In the genomic region with DNA sequence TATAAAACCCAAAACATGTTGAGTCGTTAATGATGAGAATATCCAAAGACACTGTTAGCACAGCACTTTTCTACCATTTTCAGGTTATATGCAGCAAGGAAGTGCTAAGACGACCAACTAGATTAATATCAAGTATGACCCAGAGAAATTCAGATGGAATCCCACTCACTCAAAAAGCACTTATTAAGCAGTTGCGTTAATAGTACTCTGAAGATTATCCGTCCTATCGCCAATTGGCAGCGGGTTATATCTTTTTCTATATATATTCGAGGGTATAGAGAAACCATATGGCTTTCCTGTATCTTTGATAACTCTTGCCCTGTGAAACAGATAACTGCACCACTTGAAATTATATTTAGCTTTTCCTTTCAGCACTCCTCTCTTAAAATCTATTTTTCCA, we compare ENCODE assay signal across 8 cellular contexts. TPM values are rescaled to one million over a fixed set of nuclear protein-coding genes. Genes with fewer than 3 reads are reported as not detected.
DNase-seq lines count a peak whose midpoint lies in the region; ATAC-seq and TF ChIP-seq lines count a peak whose summit lies in the region.

No MANE protein-coding gene starts in this region.

- no CpG with 5 or more reads among the region's 7 CpGs for WGBS in IMR-90 (ENCODE audit: extremely low coverage in 2 of 2, insufficient read length in 1 of 2), 2 experiments
- 47% methylated on average over 7 of the region's 7 CpGs for WGBS in mammary epithelial cell (ENCODE audit: low coverage, missing lambda C conversion rate)

- no peak overlapping the region for H2BK120ac ChIP-seq in IMR-90 (ENCODE audit: low read depth, low read length)

- dilution Hi-C loops in IMR-90 (cut with HindIII; ENCODE audit: low sequenced_read_pairs, unreplicated experiment), result no loop called here
- dilution Hi-C loops in mammary epithelial cell (cut with HindIII; ENCODE audit: low sequenced_read_pairs), result no loop called here

- TF ChIP-seq CTCF in AG04450 (IDR thresholded peaks at IDR 0.05; ENCODE audit: low read depth, low read length) (no peak), IMR-90 (conservative IDR thresholded peaks at IDR 0.05; ENCODE audit: low read depth, low read length) (no peak), mammary epithelial cell (conservative IDR thresholded peaks at IDR 0.05 in 1 of 2, IDR thresholded peaks at IDR 0.05 in 1 of 2; ENCODE audit: extremely low read depth in 1 of 2, insufficient read depth in 1 of 2, low read depth in 1 of 2, low read length in 2 of 2) (no peak)

- in situ Hi-C loops in IMR-90 (cut with MboI; ENCODE audit: low sequenced_read_pairs) (no loop called here), mammary epithelial cell (cut with MboI; ENCODE audit: low sequenced_read_pairs in 2 of 2) (no loop called here)

- 0 out of 2 replicates have a peak, but pooled peaks cover 4% of the 10 kb centered on the region for H3K9me1 ChIP-seq in IMR-90 (ENCODE audit: insufficient read depth, low read length)

- H3K79me1 ChIP-seq in IMR-90 (ENCODE audit: low read depth in 1 of 2, low read length in 2 of 2), result peaks cover 22 to 50% of the 10 kb centered on the region in 2 experiments

- no peaks in the 10 kb centered on the region for H3K36me3 ChIP-seq in IMR-90 (ENCODE audit: control insufficient read depth, insufficient read depth, low read length)
- H3K36me3 ChIP-seq in mammary epithelial cell (ENCODE audit: insufficient read depth, low read length), result no peaks in the 10 kb centered on the region
- no peaks in the 10 kb centered on the region for H3K36me3 ChIP-seq in muscle layer of duodenum (ENCODE audit: control insufficient read depth in 1 of 2, insufficient read depth in 2 of 2, low read length in 2 of 2)

- H3K4me3 ChIP-seq in AG04450 (ENCODE audit: low read depth, low read length), result peak overlapping the region; percentile 90
- H3K4me3 ChIP-seq in IMR-90 (ENCODE audit: insufficient read depth, low read depth, low read length), result peak overlapping the region; percentile 85; the same call in 1 of the 2 replicates
- peak overlapping the region; percentile 81 to 94 (median 86) for H3K4me3 ChIP-seq in mammary epithelial cell (replicated peaks in 1 of 3; ENCODE audit: insufficient read depth in 1 of 3, low read depth in 2 of 3, low read length in 3 of 3)
- peak overlapping the region; percentile 92 to 99 for H3K4me3 ChIP-seq in muscle layer of duodenum (ENCODE audit: low read depth in 1 of 2, low read length in 2 of 2)

- ATAC-seq in IMR-90 (ENCODE audit: low read depth) (no peak), HG02642 (IDR thresholded peaks at IDR 0.05; ENCODE audit: poor library complexity, unreplicated experiment) (no peak), GM21576 (IDR thresholded peaks at IDR 0.05; ENCODE audit: unreplicated experiment) (no peak)

- H4K8ac ChIP-seq in IMR-90 (ENCODE audit: low read depth in 2 of 2, low read length in 2 of 2), result no peak overlapping the region

- CTCF ChIA-PET in AG04450 (lab: Charles Lee), result interaction anchor here (1.4 kb wide), 1 partner anchor 12 kb away, joined by 3 read pairs; no protein-coding TSS in a partner anchor
- CTCF ChIA-PET in IMR-90 (lab: Yijun Ruan, JAX), result interaction anchor here (1.3 kb wide), 1 partner anchor 12 kb away, joined by 5 read pairs; no protein-coding TSS in a partner anchor
- CTCF ChIA-PET in mammary epithelial cell (lab: Charles Lee; ENCODE audit: low non-redundant PET), result no interaction called here

- H2BK5ac ChIP-seq in IMR-90 (ENCODE audit: low read depth, low read length, poor library complexity, severe bottlenecking), result no peak overlapping the region

- H3K4ac ChIP-seq in IMR-90 (ENCODE audit: low read depth, low read length), result no peak overlapping the region

- no peak overlapping the region for H2BK20ac ChIP-seq in IMR-90 (ENCODE audit: low read depth, low read length)

- H3K9ac ChIP-seq in IMR-90 (ENCODE audit: low read depth, low read length) (peak overlapping the region; percentile 75; the same call in 1 of the 2 replicates), mammary epithelial cell (ENCODE audit: insufficient read depth, low read length) (peak overlapping the region; percentile 88)

- H3K79me2 ChIP-seq in mammary epithelial cell (ENCODE audit: insufficient read depth, low read length), result peaks cover 61% of the 10 kb centered on the region

- no peak overlapping the region for H2AK5ac ChIP-seq in IMR-90 (ENCODE audit: low read depth, low read length)

- no peaks in the 10 kb centered on the region for H4K20me1 ChIP-seq in IMR-90 (ENCODE audit: insufficient read depth, low read length)
- H4K20me1 ChIP-seq in mammary epithelial cell (ENCODE audit: insufficient read depth, low read length), result no peaks in the 10 kb centered on the region

- H3K9me3 ChIP-seq in AG04450 (ENCODE audit: control insufficient read depth, insufficient read depth, low read length) (no peaks in the 10 kb centered on the region), IMR-90 (ENCODE audit: control insufficient read depth, insufficient read depth, low read length) (no peaks in the 10 kb centered on the region), mammary epithelial cell (replicated peaks; ENCODE audit: insufficient read depth, low read length) (no peaks in the 10 kb centered on the region), muscle layer of duodenum (ENCODE audit: control insufficient read depth in 1 of 2, low read length in 2 of 2) (no peaks in the 10 kb centered on the region)

- H3K18ac ChIP-seq in IMR-90 (ENCODE audit: low read depth, low read length), result no peak overlapping the region

- intact Hi-C loops in IMR-90 (cut with micrococcal nuclease) (no loop called here), mammary epithelial cell (cut with micrococcal nuclease) (loop anchor here (10.0 kb wide), 2 partner anchors 349 to 719 kb away; partner anchors contain the start of gene GOSR1)

- peak overlapping the region; percentile 7; the same call in 1 of the 2 replicates for H3K23ac ChIP-seq in IMR-90 (ENCODE audit: low read depth, low read length)

- POLR2A ChIA-PET in AG04450 (lab: Yijun Ruan, JAX) (no interaction called here), IMR-90 (lab: Charles Lee; ENCODE audit: unreplicated experiment) (no interaction called here)

- no peak overlapping the region for H2BK15ac ChIP-seq in IMR-90 (ENCODE audit: low read depth, low read length)

- H3K27me3 ChIP-seq in AG04450 (ENCODE audit: control insufficient read depth, insufficient read depth, low read length), result no peaks in the 10 kb centered on the region
- no peaks in the 10 kb centered on the region for H3K27me3 ChIP-seq in IMR-90 (ENCODE audit: control insufficient read depth, insufficient read depth, low read length)
- H3K27me3 ChIP-seq in mammary epithelial cell (ENCODE audit: insufficient read depth, low read length), result no peaks in the 10 kb centered on the region
- H3K27me3 ChIP-seq in muscle layer of duodenum (ENCODE audit: low read depth, low read length), result no peaks in the 10 kb centered on the region

- no peak overlapping the region for H3K27ac ChIP-seq in AG04450 (ENCODE audit: low read depth, low read length)
- no peak overlapping the region for H3K27ac ChIP-seq in IMR-90 (ENCODE audit: insufficient read depth, low read length)
- H3K27ac ChIP-seq in mammary epithelial cell (ENCODE audit: insufficient read depth, low read depth, low read length), result peak overlapping the region; percentile 49
- peak overlapping the region; percentile 86 for H3K27ac ChIP-seq in muscle layer of duodenum (ENCODE audit: low read length)

- H4K5ac ChIP-seq in IMR-90 (ENCODE audit: low read depth, low read length), result no peak overlapping the region

- TF ChIP-seq POLR2A in IMR-90 (IDR thresholded peaks at IDR 0.05; ENCODE audit: low read depth, low read length), result no peak

- H3K4me2 ChIP-seq in IMR-90 (ENCODE audit: low read depth, low read length) (peak overlapping the region; percentile 93), mammary epithelial cell (ENCODE audit: insufficient read depth, low read depth, low read length) (peak overlapping the region; percentile 90)

- DNase-seq in AG04450 (ENCODE audit: low read depth, low spot score) (no peak), IMR-90 (no peak), mammary epithelial cell (no peak), islet precursor cell (no peak), superior temporal gyrus (ENCODE audit: extremely low spot score) (no peak)

- H3K4me1 ChIP-seq in IMR-90 (ENCODE audit: control insufficient read depth, insufficient read depth, low read length), result peaks cover 3% of the 10 kb centered on the region
- peaks cover 16% of the 10 kb centered on the region for H3K4me1 ChIP-seq in mammary epithelial cell (ENCODE audit: insufficient read depth, low read length)
- H3K4me1 ChIP-seq in muscle layer of duodenum (ENCODE audit: control insufficient read depth in 1 of 2, insufficient read depth in 2 of 2, low read length in 2 of 2), result peaks cover 0 to 5% of the 10 kb centered on the region in 2 donors

- no peak overlapping the region for H4K91ac ChIP-seq in IMR-90 (ENCODE audit: insufficient read depth, low read depth, low read length)

- H2AFZ ChIP-seq in IMR-90 (replicated peaks; ENCODE audit: low read length, poor library complexity) (no peak overlapping the region), mammary epithelial cell (ENCODE audit: low read depth, low read length) (peak overlapping the region; percentile 94)

- TF ChIP-seq RAD21 in IMR-90 (IDR thresholded peaks at IDR 0.05; ENCODE audit: low read length), result no peak

- no peak overlapping the region for H3K56ac ChIP-seq in IMR-90 (ENCODE audit: extremely low read depth, insufficient read depth, low read length)

- BruUV-seq in IMR-90 (replicated peaks; lab: Mats Ljungman, UMichigan), result no TSS peak
- no TSS peak for BruUV-seq in mammary epithelial cell (replicated peaks; lab: Mats Ljungman, UMichigan)

- no peak overlapping the region for H2AK9ac ChIP-seq in IMR-90 (replicated peaks; ENCODE audit: low read depth, low read length, poor library complexity)

- H3K14ac ChIP-seq in IMR-90 (replicated peaks; ENCODE audit: low read depth, low read length), result no peak overlapping the region

TF ChIP-seq in IMR-90, 13 proteins besides CTCF, POLR2A, EP300 and RAD21 (continues in another document):
- TF ChIP-seq CHD1 (IDR thresholded peaks at IDR 0.05; ENCODE audit: low read depth, low read length), result no peak

RNA-seq across cellular contexts. Expression of gene CRLF3, which starts 1.1 kb away (rescaled TPM):
- 7.9 and 10.1 TPM in 2 replicates for polyA plus RNA-seq in AG04450 (2011; rRNA removed)
- 6.9 and 9.6 TPM in 2 replicates for polyA minus RNA-seq in AG04450 (2011; rRNA and poly(A)+ RNA removed)
- 15.2 and 17.8 TPM in 2 replicates for total RNA-seq in IMR-90 (2012; rRNA removed)
- 4.6 and 6.1 TPM in 2 replicates for polyA plus RNA-seq in IMR-90 (2012; rRNA removed)
- polyA plus RNA-seq in IMR-90 (2012; cell fraction: cytosol; rRNA removed), result 1.9 and 3.7 TPM in 2 replicates
- polyA plus RNA-seq in IMR-90 (2012; cell fraction: nucleus; rRNA removed; ENCODE audit: low replicate concordance), result 1.1 and 5.2 TPM in 2 replicates
- total RNA-seq in mammary epithelial cell, result 10 to 100 TPM; 18.7 to 20.7 TPM
- polyA plus RNA-seq in mammary epithelial cell, result 10.9 TPM
- 20.7 TPM for polyA minus RNA-seq in mammary epithelial cell

RNA-seq across cellular contexts. Expression of gene ATAD5, which starts 8.3 kb away (rescaled TPM):
- polyA plus RNA-seq in AG04450 (2011; rRNA removed) (0.61 and 1.0 TPM in 2 replicates), IMR-90 (2012; rRNA removed) (0.93 and 1.0 TPM in 2 replicates), mammary epithelial cell (2.3 TPM)
- polyA minus RNA-seq in AG04450 (2011; rRNA and poly(A)+ RNA removed), result 0.46 and 1.00 TPM in 2 replicates
- total RNA-seq in IMR-90 (2012; rRNA removed) (1.3 and 2.8 TPM in 2 replicates), mammary epithelial cell (1 to 10 TPM; 1.2 to 6.6 TPM)
- 0.05 and 0.10 TPM in 2 replicates for polyA plus RNA-seq in IMR-90 (2012; cell fraction: cytosol; rRNA removed)
- polyA plus RNA-seq in IMR-90 (2012; cell fraction: nucleus; rRNA removed; ENCODE audit: low replicate concordance), result 0.44 and 1.1 TPM in 2 replicates
- polyA minus RNA-seq in mammary epithelial cell, result 2.1 TPM

Comparison
In these comparisons a context has a peak if more than half of its experiments do, and no peak if none do; other contexts are left out.
1. H3K27ac ChIP-seq: peak in mammary epithelial cell (single experiment) and muscle layer of duodenum (single experiment); none in AG04450 (single experiment) and IMR-90 (single experiment).
2. Peak in every context shown above with its lines, with median percentiles within 50 percentile points of each other: H3K4me3 ChIP-seq.